ENCODE assay signal across 16 cellular contexts in genomic region chr12:5808956-5809355, GRCh38.
DNase-seq lines count a peak whose midpoint lies in the region; TF ChIP-seq lines count a peak whose summit lies in the region.
"Had no signal": no experiment of that assay in that cellular context is flagged by ENCODE, and none has a peak within 500 bp of the region (broad histone marks: within the 10 kb centered on the region; RNA-seq: fewer than 3 reads in every experiment).

No MANE protein-coding gene starts in this region.

- no peak for TF ChIP-seq EP300 in ovary (IDR thresholded peaks at IDR 0.05)

- CTCF ChIA-PET in GM10248 (lab: Yijun Ruan, JAX) = interaction anchor here (0.8 to 1.0 kb wide), 2 partner anchors 11 to 63 kb away, joined by 3 read pairs; no protein-coding TSS in a partner anchor

- H3K4me3 ChIP-seq in BLaER1 treated with 17β-estradiol and CSF1 and Interleukin-3, amounts not matched to agents 10 nM and 100 nM = no peak overlapping the region
- H3K4me3 ChIP-seq in brain microvascular endothelial cell (ENCODE audit: low read depth, low read length) (no peak overlapping the region), ovary (no peak overlapping the region)
- H3K4me3 ChIP-seq: colonic mucosa had no signal

- in situ Hi-C loops in brain microvascular endothelial cell (cut with HindIII; ENCODE audit: low pct_ligation_motif_present, low sequenced_read_pairs) = no loop called here

- H3K4me2 ChIP-seq in BLaER1 treated with 17β-estradiol and CSF1 and Interleukin-3, amounts not matched to agents 10 nM and 100 nM = peak overlapping the region in 8 of 11 experiments; percentile 5 to 79 (median 55); a peak in 11 of 22 replicates

- 48 to 57% (median 54%) methylated on average over 3 of the region's 3 CpGs for WGBS in ovary, 3 donors

- peaks cover 0 to 31% (median 6%) of the 10 kb centered on the region in 11 experiments; a peak in 7 of 22 replicates for H3K9me3 ChIP-seq in BLaER1 treated with 17β-estradiol and CSF1 and Interleukin-3, amounts not matched to agents 10 nM and 100 nM (replicated peaks in 1 of 11)
- no peaks in the 10 kb centered on the region for H3K9me3 ChIP-seq in ovary
- H3K9me3 ChIP-seq: colonic mucosa had no signal

- TF ChIP-seq CTCF in brain microvascular endothelial cell (IDR thresholded peaks at IDR 0.05; ENCODE audit: low read depth, low read length, missing control alignments) (no peak), ovary (IDR thresholded peaks at IDR 0.05) (no peak), GM10248 (IDR thresholded peaks at IDR 0.05; ENCODE audit: control extremely low read depth, extremely low read depth, low read depth, missing control alignments) (no peak)

- H3K27ac ChIP-seq in BLaER1 treated with 17β-estradiol and CSF1 and Interleukin-3, amounts not matched to agents 10 nM and 100 nM = peak overlapping the region in 3 of 11 experiments; percentile 13 to 62 (median 40); a peak in 4 of 22 replicates
- H3K27ac ChIP-seq in brain microvascular endothelial cell = no peak overlapping the region
- no peak overlapping the region for H3K27ac ChIP-seq in ovary
- H3K27ac ChIP-seq: colonic mucosa had no signal

- intact Hi-C loops in ovary (cut with DNase I) = no loop called here

- H4K20me1 ChIP-seq in BLaER1 treated with 17β-estradiol and CSF1 and Interleukin-3, amounts not matched to agents 10 nM and 100 nM = no peaks in the 10 kb centered on the region

- no peak for TF ChIP-seq POLR2A in ovary (IDR thresholded peaks at IDR 0.05)

- H3K27me3 ChIP-seq in BLaER1 treated with 17β-estradiol and CSF1 and Interleukin-3, amounts not matched to agents 10 nM and 100 nM = no peaks in the 10 kb centered on the region
- H3K27me3 ChIP-seq in brain microvascular endothelial cell (replicated peaks) = no peaks in the 10 kb centered on the region
- H3K27me3 ChIP-seq in ovary = no peaks in the 10 kb centered on the region
- H3K27me3 ChIP-seq: colonic mucosa had no signal

- DNase-seq in HT1080 (ENCODE audit: low read depth) = peak; percentile 97
- DNase-seq in brain microvascular endothelial cell = peak; percentile 18
- DNase-seq in myocyte (ENCODE audit: low read depth) = peak; percentile 82
- no peak for DNase-seq in OCI-M1 (lab: John Stamatoyannopoulos, UW)
- DNase-seq in GM19240 (ENCODE audit: insufficient read length, low spot score) = no peak
- no peak for DNase-seq in ovary
- DNase-seq in GM10248 (ENCODE audit: extremely low spot score) = no peak
- DNase-seq: activated naive CD4-positive, alpha-beta T cell treated with anti-CD3 and anti-CD28 coated beads, Interleukin-2, amount 10 ng/mL, durations not matched to agents 7 days and 5 days; CD4-positive, CD25-positive, alpha-beta regulatory T cell; colonic mucosa; Kasumi-1; NCI-H2081 treated with DMSO at 0.1 percent for 48 hours; NK-92 treated with Interleukin-12 subunit alpha and Interleukin-12 subunit beta, amount 100 ng/mL, for 24 hours; stimulated activated CD4-positive, alpha-beta T cell treated with anti-CD3 and anti-CD28 coated beads, Interleukin-4, amount 100 ng/mL, for 24 hours; stimulated activated naive CD4-positive, alpha-beta T cell treated with Interleukin-2 at 50 U/mL for 16 hours had no signal

- POLR2A ChIA-PET in GM10248 (lab: Yijun Ruan, JAX) = no interaction called here

- no peak overlapping the region for H3K9ac ChIP-seq in BLaER1 treated with 17β-estradiol and CSF1 and Interleukin-3, amounts not matched to agents 10 nM and 100 nM

- H3K4me1 ChIP-seq in BLaER1 treated with 17β-estradiol and CSF1 and Interleukin-3, amounts not matched to agents 10 nM and 100 nM = peaks cover 0 to 34% (median 27%) of the 10 kb centered on the region in 10 experiments; a peak in 17 of 20 replicates
- no peaks in the 10 kb centered on the region for H3K4me1 ChIP-seq in ovary (ENCODE audit: insufficient read depth)
- H3K4me1 ChIP-seq: colonic mucosa had no signal

- H3K36me3 ChIP-seq in BLaER1 treated with 17β-estradiol and CSF1 and Interleukin-3, amounts not matched to agents 10 nM and 100 nM = no peaks in the 10 kb centered on the region
- H3K36me3 ChIP-seq in brain microvascular endothelial cell (replicated peaks) = no peaks in the 10 kb centered on the region
- H3K36me3 ChIP-seq in ovary = no peaks in the 10 kb centered on the region
- H3K36me3 ChIP-seq: colonic mucosa had no signal

Comparison
In these comparisons a context has a peak if more than half of its experiments do, and no peak if none do; other contexts are left out.
1. DNase-seq: peak in HT1080 (single experiment), brain microvascular endothelial cell (single experiment) and myocyte (single experiment); none in OCI-M1 (single experiment), GM19240 (single experiment), ovary (0 of 5) and GM10248 (single experiment).